ENCODE assay signal across 8 cellular contexts in the genomic region with DNA sequence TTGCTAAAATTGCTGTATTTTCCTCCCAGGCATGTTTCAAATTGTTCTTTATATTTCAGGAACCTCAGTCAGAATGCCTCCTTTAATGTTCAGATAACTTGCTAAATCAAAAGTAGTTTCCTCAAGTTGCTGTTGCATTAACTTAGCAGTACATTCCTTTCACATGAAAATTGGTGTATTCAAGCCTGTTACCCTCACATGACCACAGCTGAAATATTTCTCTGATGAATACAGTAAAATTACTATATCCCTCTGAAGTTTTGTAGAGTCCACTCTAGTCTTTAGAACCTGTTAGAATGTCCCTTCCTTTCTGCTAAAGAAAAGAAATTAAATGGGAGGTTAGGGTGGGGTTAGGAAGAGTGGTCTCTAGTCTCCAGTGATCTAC. TPM values are rescaled to one million over a fixed set of nuclear protein-coding genes. Genes with fewer than 3 reads are reported as not detected.
DNase-seq lines count a peak whose midpoint lies in the region; ATAC-seq, FAIRE-seq and TF ChIP-seq lines count a peak whose summit lies in the region.
"Had no signal": no experiment of that assay in that cellular context is flagged by ENCODE, and none has a peak within 500 bp of the region (broad histone marks: within the 10 kb centered on the region; RNA-seq: fewer than 3 reads in every experiment).

No MANE protein-coding gene starts in this region.

- H3K4me2 ChIP-seq in IMR-90 (ENCODE audit: low read depth, low read length) (peak overlapping the region; percentile 67), GM12878 (ENCODE audit: control insufficient read depth, insufficient read depth) (peak overlapping the region; percentile 13; the same call in 1 of the 2 replicates), osteoblast (ENCODE audit: insufficient read depth, low read length) (peak overlapping the region; percentile 91)

- H3K9ac ChIP-seq in IMR-90 (ENCODE audit: low read depth, low read length) (no peak overlapping the region), GM12878 (ENCODE audit: control insufficient read depth, insufficient read depth, low read length) (no peak overlapping the region)

- BruUV-seq in IMR-90 (replicated peaks; lab: Mats Ljungman, UMichigan) (no TSS peak), GM12878 (replicated peaks; lab: Mats Ljungman, UMichigan) (no TSS peak)

- H3K27ac ChIP-seq in IMR-90 (ENCODE audit: insufficient read depth, low read length), result no peak overlapping the region
- no peak overlapping the region for H3K27ac ChIP-seq in GM12878 (ENCODE audit: control insufficient read depth, insufficient read depth)
- peak overlapping the region; percentile 97 for H3K27ac ChIP-seq in osteoblast (ENCODE audit: low read depth, low read length)
- no peak overlapping the region for H3K27ac ChIP-seq in right cardiac atrium (ENCODE audit: low read length)

- intact Hi-C loops in IMR-90 (cut with micrococcal nuclease), result no loop called here
- intact Hi-C loops in GM12878 (cut with micrococcal nuclease; ENCODE audit: unreplicated experiment), result no loop called here
- intact Hi-C loops in right cardiac atrium (cut with DNase I), result no loop called here

- TF ChIP-seq POLR2A in IMR-90 (IDR thresholded peaks at IDR 0.05; ENCODE audit: low read depth, low read length) (no peak), GM12878 (IDR thresholded peaks at IDR 0.05; ENCODE audit: low read depth, low read length) (no peak)

- H3K79me2 ChIP-seq in GM12878 (ENCODE audit: control insufficient read depth, insufficient read depth, low read length) (no peaks in the 10 kb centered on the region), osteoblast (ENCODE audit: insufficient read depth, low read length) (peaks cover 27% of the 10 kb centered on the region)

- SMC1A ChIA-PET in GM12878 (lab: Charles Lee; ENCODE audit: uncharacterized antibody, unreplicated experiment), result no interaction called here

- peak overlapping the region; percentile 48; the same call in 1 of the 2 replicates for H3K14ac ChIP-seq in IMR-90 (replicated peaks; ENCODE audit: low read depth, low read length)

- TF ChIP-seq EP300 in GM12878 (IDR thresholded peaks at IDR 0.05; ENCODE audit: borderline replicate concordance in 1 of 2, control insufficient read depth in 1 of 2, low read depth in 2 of 2, low read length in 2 of 2), result no peak

- H3K9me1 ChIP-seq in IMR-90 (ENCODE audit: insufficient read depth, low read length), result no peaks in the 10 kb centered on the region

- H3K36me3 ChIP-seq in IMR-90 (ENCODE audit: control insufficient read depth, insufficient read depth, low read length), result no peaks in the 10 kb centered on the region
- H3K36me3 ChIP-seq in GM12878 (ENCODE audit: control insufficient read depth in 2 of 2, insufficient read depth in 2 of 2, low read length in 1 of 2), result no peaks in the 10 kb centered on the region
- H3K36me3 ChIP-seq in osteoblast (ENCODE audit: insufficient read depth, low read length), result no peaks in the 10 kb centered on the region

- H3K9me3 ChIP-seq in IMR-90 (ENCODE audit: control insufficient read depth, insufficient read depth, low read length), result no peaks in the 10 kb centered on the region
- H3K9me3 ChIP-seq in GM12878 (replicated peaks; ENCODE audit: control insufficient read depth, insufficient read depth, low read length), result no peaks in the 10 kb centered on the region; the same call in 2 of the 3 replicates
- H3K9me3 ChIP-seq in osteoblast (ENCODE audit: low read depth, low read length), result no peaks in the 10 kb centered on the region
- H3K9me3 ChIP-seq in right cardiac atrium (ENCODE audit: control insufficient read depth, low read length), result no peaks in the 10 kb centered on the region

- ATAC-seq in IMR-90 (ENCODE audit: low read depth), result peak; percentile 80
- no peak for ATAC-seq in GM12878
- ATAC-seq in GM18868 (IDR thresholded peaks at IDR 0.05; ENCODE audit: unreplicated experiment), result no peak
- ATAC-seq in right cardiac atrium, result no peak

- CTCF ChIA-PET in IMR-90 (lab: Yijun Ruan, JAX) (no interaction called here), GM12878 (lab: Yijun Ruan, JAX) (interaction anchor here (1.1 kb wide), 1 partner anchor 54 kb away, joined by 3 read pairs; no protein-coding TSS in a partner anchor)

- H3K4me3 ChIP-seq in IMR-90 (ENCODE audit: insufficient read depth, low read depth, low read length) (peak overlapping the region; percentile 4; the same call in 1 of the 2 replicates), GM12878 (no peak overlapping the region), osteoblast (ENCODE audit: insufficient read depth, low read length) (peak overlapping the region; percentile 68), right cardiac atrium (ENCODE audit: low read length) (no peak overlapping the region)

- FAIRE-seq in GM12878 (lab: Jason Lieb, UNC), result no peak

- H2AFZ ChIP-seq in IMR-90 (replicated peaks; ENCODE audit: low read length, poor library complexity), result no peak overlapping the region
- no peak overlapping the region for H2AFZ ChIP-seq in GM12878 (ENCODE audit: control insufficient read depth, low read depth, low read length)
- no peak overlapping the region for H2AFZ ChIP-seq in osteoblast (ENCODE audit: low read length)

- H4K5ac ChIP-seq in IMR-90 (ENCODE audit: low read depth, low read length), result no peak overlapping the region

- in situ Hi-C loops in IMR-90 (cut with MboI; ENCODE audit: low sequenced_read_pairs), result no loop called here
- in situ Hi-C loops in GM12878 (cut with MboI), result no loop called here

- H2AK9ac ChIP-seq in IMR-90 (replicated peaks; ENCODE audit: low read depth, low read length, poor library complexity), result no peak overlapping the region

- dilution Hi-C loops in IMR-90 (cut with HindIII; ENCODE audit: low sequenced_read_pairs, unreplicated experiment), result no loop called here

- peak overlapping the region; percentile 32; the same call in 1 of the 2 replicates for H2BK20ac ChIP-seq in IMR-90 (ENCODE audit: low read depth, low read length)

- peak overlapping the region; percentile 73; the same call in 1 of the 2 replicates for H3K18ac ChIP-seq in IMR-90 (ENCODE audit: low read depth, low read length)

- H2BK120ac ChIP-seq in IMR-90 (ENCODE audit: low read depth, low read length), result peak overlapping the region; percentile 28; the same call in 1 of the 2 replicates

- POLR2A ChIA-PET in IMR-90 (lab: Charles Lee; ENCODE audit: unreplicated experiment) (no interaction called here), GM12878 (lab: Charles Lee) (no interaction called here)

- H3K4ac ChIP-seq in IMR-90 (ENCODE audit: low read depth, low read length), result no peak overlapping the region; the same call in 1 of the 2 replicates

- peak overlapping the region in 1 of 2 experiments; percentile 68; a peak in 1 of 4 replicates for H4K8ac ChIP-seq in IMR-90 (ENCODE audit: low read depth in 2 of 2, low read length in 2 of 2)

- TF ChIP-seq CTCF in IMR-90 (conservative IDR thresholded peaks at IDR 0.05; ENCODE audit: low read depth, low read length), result no peak
- TF ChIP-seq CTCF in GM12878 (IDR thresholded peaks at IDR 0.05 in 2 of 3, conservative IDR thresholded peaks at IDR 0.05 in 1 of 3; ENCODE audit: control insufficient read depth in 2 of 3, extremely low read depth in 1 of 3, insufficient read depth in 1 of 3, low read depth in 3 of 3, low read length in 3 of 3), result no peak
- TF ChIP-seq CTCF in osteoblast (IDR thresholded peaks at IDR 0.05; ENCODE audit: extremely low read depth, low read depth, low read length), result no peak

- H3K27me3 ChIP-seq in IMR-90 (ENCODE audit: control insufficient read depth, insufficient read depth, low read length) (no peaks in the 10 kb centered on the region), GM12878 (replicated peaks in 1 of 2; ENCODE audit: control insufficient read depth in 2 of 2, insufficient read depth in 2 of 2, low read length in 1 of 2) (no peaks in the 10 kb centered on the region), osteoblast (ENCODE audit: insufficient read depth, low read length) (no peaks in the 10 kb centered on the region), right cardiac atrium (ENCODE audit: control insufficient read depth, insufficient read depth) (no peaks in the 10 kb centered on the region)

- peak; percentile 38 for DNase-seq in GM04504 (ENCODE audit: low read depth)
- DNase-seq in IMR-90, result peak; percentile 53
- no peak for DNase-seq in GM12878 (ENCODE audit: low read depth, low spot score)
- no peak for DNase-seq in osteoblast (ENCODE audit: insufficient read length, low spot score, missing footprints)
- no peak for DNase-seq in HK-2 (ENCODE audit: unreplicated experiment)
- no peak for DNase-seq in right cardiac atrium
- DNase-seq: activated gamma-delta T cell had no signal

- peak overlapping the region; percentile 64 for H2BK5ac ChIP-seq in IMR-90 (ENCODE audit: low read depth, low read length, poor library complexity, severe bottlenecking)

- no peak overlapping the region for H3K56ac ChIP-seq in IMR-90 (ENCODE audit: extremely low read depth, insufficient read depth, low read length)

- no peak overlapping the region for H3K23ac ChIP-seq in IMR-90 (ENCODE audit: low read depth, low read length)

- no peak overlapping the region for H2BK15ac ChIP-seq in IMR-90 (ENCODE audit: low read depth, low read length)

- RAD21 ChIA-PET in GM12878 (lab: Charles Lee; ENCODE audit: unreplicated experiment), result no interaction called here

- no peak for TF ChIP-seq RAD21 in IMR-90 (IDR thresholded peaks at IDR 0.05; ENCODE audit: low read length)
- TF ChIP-seq RAD21 in GM12878 (IDR thresholded peaks at IDR 0.05; ENCODE audit: insufficient read depth, low read depth, low read length), result no peak

- H4K91ac ChIP-seq in IMR-90 (ENCODE audit: insufficient read depth, low read depth, low read length), result no peak overlapping the region

- no peak overlapping the region for H2AK5ac ChIP-seq in IMR-90 (ENCODE audit: low read depth, low read length)

- H4K20me1 ChIP-seq in IMR-90 (ENCODE audit: insufficient read depth, low read length) (no peaks in the 10 kb centered on the region), GM12878 (ENCODE audit: control insufficient read depth, insufficient read depth) (no peaks in the 10 kb centered on the region), osteoblast (ENCODE audit: insufficient read depth, low read length) (no peaks in the 10 kb centered on the region)

- no peaks in the 10 kb centered on the region for H3K79me1 ChIP-seq in IMR-90 (ENCODE audit: low read depth in 1 of 2, low read length in 2 of 2)

- H3K4me1 ChIP-seq in IMR-90 (ENCODE audit: control insufficient read depth, insufficient read depth, low read length) (no peaks in the 10 kb centered on the region), GM12878 (ENCODE audit: control insufficient read depth, insufficient read depth, low read length) (no peaks in the 10 kb centered on the region), osteoblast (ENCODE audit: insufficient read depth, low read length) (peaks cover 28% of the 10 kb centered on the region), right cardiac atrium (ENCODE audit: control insufficient read depth, insufficient read depth, low read length) (no peaks in the 10 kb centered on the region)

RNA-seq across cellular contexts. Expression of a gene that starts 24.5 kb away (rescaled TPM):
- total RNA-seq in IMR-90 (2012; rRNA removed), result 12.2 and 23.1 TPM in 2 replicates
- 9.9 and 11.6 TPM in 2 replicates for polyA plus RNA-seq in IMR-90 (2012; rRNA removed)
- polyA plus RNA-seq in IMR-90 (2012; cell fraction: cytosol; rRNA removed), result 8.5 and 15.2 TPM in 2 replicates
- polyA plus RNA-seq in IMR-90 (2012; cell fraction: nucleus; rRNA removed; ENCODE audit: low replicate concordance), result 1.8 and 6.6 TPM in 2 replicates
- total RNA-seq in GM12878 (2013; cell fraction: nucleolus; rRNA removed), result 26.1 and 34.1 TPM in 2 replicates
- total RNA-seq in GM12878 (2014; rRNA removed), result 6.0 and 7.7 TPM in 2 replicates
- 7.6 and 8.5 TPM in 2 replicates for total RNA-seq in GM12878 (2014; rRNA removed; fragmentation: Illumina TruSeq; extraction: Trizol)
- 10.6 and 11.2 TPM in 2 replicates for total RNA-seq in GM12878 (2021)
- polyA plus RNA-seq in GM12878 (2011; ENCODE audit: low read depth), result 2.7 TPM
- 12.1 and 24.0 TPM in 2 replicates for polyA plus RNA-seq in GM12878 (2011; rRNA removed)
- polyA plus RNA-seq in GM12878 (2011; cell fraction: cytosol; rRNA removed), result 4.2 and 5.5 TPM in 2 replicates
- polyA plus RNA-seq in GM12878 (2011; cell fraction: nucleus; rRNA removed), result 4.9 and 5.5 TPM in 2 replicates
- 5.5 and 9.4 TPM in 2 replicates for polyA plus RNA-seq in GM12878 (2012)
- 5.8 and 8.6 TPM in 2 replicates for polyA plus RNA-seq in GM12878 (2014; fragmentation: Illumina TruSeq; extraction: Trizol)
- polyA plus RNA-seq in GM12878 (2014; fragmentation: Nextera tagmentation; extraction: Ambion mirVana), result 1 to 10 TPM; 1.6 to 2.7 TPM
- 5.2 and 6.0 TPM in 2 replicates for polyA plus RNA-seq in GM12878 (2014; rRNA removed)
- polyA plus RNA-seq in GM12878 (2016; fragmentation: Nextera tagmentation; extraction: Ambion mirVana), result 10 to 100 TPM; 16.9 to 25.0 TPM
- 6.7 and 9.4 TPM in 2 replicates for polyA minus RNA-seq in GM12878 (2011; rRNA and poly(A)+ RNA removed)
- 2.7 and 4.4 TPM in 2 replicates for polyA minus RNA-seq in GM12878 (2011; cell fraction: cytosol; rRNA and poly(A)+ RNA removed)
- 9.2 and 18.4 TPM in 2 replicates for polyA minus RNA-seq in GM12878 (2011; cell fraction: nucleus; rRNA and poly(A)+ RNA removed)
- total RNA-seq in osteoblast, result 108 and 137 TPM in 2 replicates
- 10 to 100 TPM; 19.2 to 23.3 (median 20.1) TPM for total RNA-seq in right cardiac atrium
- polyA plus RNA-seq in right cardiac atrium, result 5.2 TPM

Comparison
In these comparisons a context has a peak if more than half of its experiments do, and no peak if none do; other contexts are left out.
1. DNase-seq: peak in GM04504 (single experiment) and IMR-90 (single experiment); none in GM12878 (single experiment), osteoblast (single experiment), HK-2 (single experiment) and right cardiac atrium (0 of 3).
2. H3K4me2 ChIP-seq: peak in every context shown above with its lines; median percentile 91 in osteoblast; 67 in IMR-90; 13 in GM12878.
3. H3K4me3 ChIP-seq: peak in IMR-90 (single experiment) and osteoblast (single experiment); none in GM12878 (single experiment) and right cardiac atrium (single experiment).